Comparison of ENCODE assay signal across 39 cellular contexts in genomic region chr7:3893789-3894153, GRCh38.
"Had no signal": no experiment of that assay in that cellular context is flagged by ENCODE, and none has a peak within 500 bp of the region (broad histone marks: within the 10 kb centered on the region; RNA-seq: fewer than 3 reads in every experiment).

No MANE protein-coding gene starts in this region.

- H3K27me3 Mint-ChIP-seq: activated naive CD4-positive, alpha-beta T cell treated with anti-CD3 and anti-CD28 coated beads, Interleukin-2, amount 10 ng/mL, durations not matched to agents 7 days and 5 days; activated naive CD4-positive, alpha-beta T cell treated with anti-CD3 and anti-CD28 coated beads, Interleukin-2, amount 50 U/mL, for 24 hours; activated naive CD8-positive, alpha-beta T cell; brain had no signal

- H3K27ac ChIP-seq: ascending aorta, cardiac muscle cell, WERI-Rb-1 had no signal

- DNase-seq: activated CD4-positive, alpha-beta memory T cell treated with anti-CD3 and anti-CD28 coated beads, Interleukin-2, amount 10 ng/mL, durations not matched to agents 7 days and 5 days; activated CD4-positive, alpha-beta T cell treated with anti-CD3 and anti-CD28 coated beads for 1 hour; activated CD4-positive, alpha-beta T cell treated with anti-CD3 and anti-CD28 coated beads for 36 hours; activated CD4-positive, alpha-beta T cell treated with anti-CD3 and anti-CD28 coated beads for 48 hours; activated CD4-positive, alpha-beta T cell treated with anti-CD3 and anti-CD28 coated beads, Interleukin-2, amount 10 ng/mL, durations not matched to agents 7 days and 5 days; activated CD4-positive, alpha-beta T cell treated with anti-CD3 and anti-CD28 coated beads, Interleukin-2, amount 50 U/mL, for 48 hours; activated CD4-positive, CD25-positive, alpha-beta regulatory T cell; activated CD8-positive, alpha-beta memory T cell treated with anti-CD3 and anti-CD28 coated beads for 24 hours; activated CD8-positive, alpha-beta memory T cell treated with anti-CD3 and anti-CD28 coated beads, Interleukin-2, amount 10 ng/mL, durations not matched to agents 7 days and 5 days; activated CD8-positive, alpha-beta memory T cell treated with anti-CD3 and anti-CD28 coated beads, Interleukin-2, amount 50 U/mL, for 48 hours; activated CD8-positive, alpha-beta T cell treated with anti-CD3 and anti-CD28 coated beads, Interleukin-2, amount 10 ng/mL, durations not matched to agents 7 days and 5 days; activated effector memory CD4-positive, alpha-beta T cell treated with Interleukin-2 at 50 U/mL for 16 hours; activated gamma-delta T cell; activated naive CD4-positive, alpha-beta T cell treated with anti-CD3 and anti-CD28 coated beads, Interleukin-2, amount 10 ng/mL, durations not matched to agents 7 days and 5 days; activated naive CD4-positive, alpha-beta T cell treated with Interleukin-2 at 50 U/mL for 16 hours; activated naive CD8-positive, alpha-beta T cell treated with anti-CD3 and anti-CD28 coated beads, Interleukin-2, amount 10 ng/mL, durations not matched to agents 7 days and 5 days; activated naive CD8-positive, alpha-beta T cell treated with anti-CD3 and anti-CD28 coated beads, Interleukin-2, amount 50 U/mL, for 24 hours; activated T-cell treated with anti-CD3 and anti-CD28 coated beads, Interleukin-2, amount 50 U/mL, for 24 hours; activated T-cell treated with anti-CD3 and anti-CD28 coated beads, Interleukin-2, amount 50 U/mL, for 48 hours; amygdala; anterior cingulate cortex; caudate nucleus; cerebellar nuclear complex; T-helper 1 cell; T-helper 2 cell; T-helper 9 cell; WERI-Rb-1 had no signal

- FAIRE-seq: bronchial epithelial cell had no signal

- H3K4me3 ChIP-seq: ascending aorta, cardiac muscle cell had no signal

- H3K4me1 Mint-ChIP-seq: activated CD4-positive, alpha-beta memory T cell treated with anti-CD3 and anti-CD28 coated beads, Interleukin-2, amount 10 ng/mL, durations not matched to agents 7 days and 5 days; activated CD4-positive, alpha-beta T cell treated with anti-CD3 and anti-CD28 coated beads for 36 hours; activated CD4-positive, alpha-beta T cell treated with anti-CD3 and anti-CD28 coated beads, Interleukin-2, amount 10 ng/mL, durations not matched to agents 7 days and 5 days; activated CD8-positive, alpha-beta memory T cell treated with anti-CD3 and anti-CD28 coated beads, Interleukin-2, amount 10 ng/mL, durations not matched to agents 7 days and 5 days; activated naive CD4-positive, alpha-beta T cell treated with anti-CD3 and anti-CD28 coated beads, Interleukin-2, amount 10 ng/mL, durations not matched to agents 7 days and 5 days; activated naive CD8-positive, alpha-beta T cell treated with anti-CD3 and anti-CD28 coated beads, Interleukin-2, amount 10 ng/mL, durations not matched to agents 7 days and 5 days; activated naive CD8-positive, alpha-beta T cell treated with anti-CD3 and anti-CD28 coated beads, Interleukin-2, amount 50 U/mL, for 24 hours; central memory CD8-positive, alpha-beta T cell had no signal

- H3K27ac Mint-ChIP-seq: activated CD4-positive, alpha-beta memory T cell treated with anti-CD3 and anti-CD28 coated beads, Interleukin-2, amount 10 ng/mL, durations not matched to agents 7 days and 5 days; activated CD4-positive, alpha-beta T cell treated with anti-CD3 and anti-CD28 coated beads for 36 hours; activated CD4-positive, alpha-beta T cell treated with anti-CD3 and anti-CD28 coated beads, Interleukin-2, amount 10 ng/mL, durations not matched to agents 7 days and 5 days; activated CD8-positive, alpha-beta memory T cell treated with anti-CD3 and anti-CD28 coated beads, Interleukin-2, amount 10 ng/mL, durations not matched to agents 7 days and 5 days; activated CD8-positive, alpha-beta T cell treated with anti-CD3 and anti-CD28 coated beads, Interleukin-2, amount 10 ng/mL, durations not matched to agents 7 days and 5 days; activated naive CD4-positive, alpha-beta T cell treated with anti-CD3 and anti-CD28 coated beads, Interleukin-2, amount 10 ng/mL, durations not matched to agents 7 days and 5 days; activated naive CD4-positive, alpha-beta T cell treated with anti-CD3 and anti-CD28 coated beads, Interleukin-2, amount 50 U/mL, for 24 hours; activated naive CD8-positive, alpha-beta T cell; activated naive CD8-positive, alpha-beta T cell treated with anti-CD3 and anti-CD28 coated beads, Interleukin-2, amount 10 ng/mL, durations not matched to agents 7 days and 5 days; activated naive CD8-positive, alpha-beta T cell treated with anti-CD3 and anti-CD28 coated beads, Interleukin-2, amount 50 U/mL, for 24 hours; activated T-cell treated with anti-CD3 and anti-CD28 coated beads, Interleukin-2, amount 50 U/mL, for 24 hours; activated T-helper 2 cell treated with anti-CD3 and anti-CD28 coated beads, Interferon-gamma antibody, Interleukin-2, Interleukin-4, amounts not matched to agents 10 μg/mL and 5 μg/mL and 100 μg/mL, durations not matched to agents 14 hours and 24 hours and 36 hours; brain; T-helper 1 cell treated with Interleukin-12 subunit alpha and Interleukin-12 subunit beta and Interleukin-4 antibody, amounts not matched to agents 30 μg/mL and 1 μg/mL, for 36 hours; T-helper 2 cell treated with Interferon-gamma antibody and Interleukin-4, amounts not matched to agents 5 μg/mL and 100 μg/mL, for 36 hours; WTC11 had no signal

- H3K27me3 ChIP-seq: ascending aorta, cardiac muscle cell had no signal

- ATAC-seq: activated CD4-positive, alpha-beta T cell treated with anti-CD3 and anti-CD28 coated beads for 36 hours; activated CD4-positive, CD25-positive, alpha-beta regulatory T cell treated with anti-CD3 and anti-CD28 coated beads, Interleukin-2, amount 50 U/mL, for 24 hours; activated CD8-positive, alpha-beta memory T cell treated with anti-CD3 and anti-CD28 coated beads, Interleukin-2, amount 10 ng/mL, durations not matched to agents 7 days and 5 days; activated CD8-positive, alpha-beta T cell treated with anti-CD3 and anti-CD28 coated beads, Interleukin-2, amount 10 ng/mL, durations not matched to agents 7 days and 5 days; activated naive CD8-positive, alpha-beta T cell treated with anti-CD3 and anti-CD28 coated beads, Interleukin-2, amount 50 U/mL, for 24 hours; WTC11 had no signal

- H3K36me3 Mint-ChIP-seq: activated CD8-positive, alpha-beta memory T cell treated with anti-CD3 and anti-CD28 coated beads, Interleukin-2, amount 10 ng/mL, durations not matched to agents 7 days and 5 days; activated naive CD4-positive, alpha-beta T cell treated with anti-CD3 and anti-CD28 coated beads, Interleukin-2, amount 10 ng/mL, durations not matched to agents 7 days and 5 days; activated naive CD4-positive, alpha-beta T cell treated with anti-CD3 and anti-CD28 coated beads, Interleukin-2, amount 50 U/mL, for 24 hours; activated naive CD8-positive, alpha-beta T cell; activated naive CD8-positive, alpha-beta T cell treated with anti-CD3 and anti-CD28 coated beads, Interleukin-2, amount 10 ng/mL, durations not matched to agents 7 days and 5 days; WTC11 had no signal

- H3K9me3 Mint-ChIP-seq: activated CD4-positive, alpha-beta memory T cell treated with anti-CD3 and anti-CD28 coated beads, Interleukin-2, amount 10 ng/mL, durations not matched to agents 7 days and 5 days; activated CD4-positive, alpha-beta T cell treated with anti-CD3 and anti-CD28 coated beads, Interleukin-2, amount 10 ng/mL, durations not matched to agents 7 days and 5 days; activated naive CD4-positive, alpha-beta T cell treated with anti-CD3 and anti-CD28 coated beads, Interleukin-2, amount 10 ng/mL, durations not matched to agents 7 days and 5 days; activated naive CD4-positive, alpha-beta T cell treated with anti-CD3 and anti-CD28 coated beads, Interleukin-2, amount 50 U/mL, for 24 hours; activated naive CD8-positive, alpha-beta T cell treated with anti-CD3 and anti-CD28 coated beads, Interleukin-2, amount 10 ng/mL, durations not matched to agents 7 days and 5 days; activated naive CD8-positive, alpha-beta T cell treated with anti-CD3 and anti-CD28 coated beads, Interleukin-2, amount 50 U/mL, for 24 hours; activated T-cell treated with anti-CD3 and anti-CD28 coated beads, Interleukin-2, amount 50 U/mL, for 24 hours; activated T-helper 2 cell treated with anti-CD3 and anti-CD28 coated beads, Interferon-gamma antibody, Interleukin-2, Interleukin-4, amounts not matched to agents 10 μg/mL and 5 μg/mL and 100 μg/mL, durations not matched to agents 14 hours and 24 hours and 36 hours; central memory CD8-positive, alpha-beta T cell; T-helper 1 cell treated with Interleukin-12 subunit alpha and Interleukin-12 subunit beta and Interleukin-4 antibody, amounts not matched to agents 30 μg/mL and 1 μg/mL, for 36 hours; T-helper 2 cell treated with Interferon-gamma antibody and Interleukin-4, amounts not matched to agents 5 μg/mL and 100 μg/mL, for 36 hours; WTC11 had no signal

- H3K9me3 ChIP-seq: ascending aorta had no signal

- H3K36me3 ChIP-seq: ascending aorta, cardiac muscle cell, WERI-Rb-1 had no signal

- H3K4me3 Mint-ChIP-seq: activated CD4-positive, alpha-beta memory T cell treated with anti-CD3 and anti-CD28 coated beads, Interleukin-2, amount 10 ng/mL, durations not matched to agents 7 days and 5 days; activated CD4-positive, alpha-beta T cell treated with anti-CD3 and anti-CD28 coated beads for 36 hours; activated CD4-positive, alpha-beta T cell treated with anti-CD3 and anti-CD28 coated beads, Interleukin-2, amount 10 ng/mL, durations not matched to agents 7 days and 5 days; activated CD8-positive, alpha-beta memory T cell treated with anti-CD3 and anti-CD28 coated beads, Interleukin-2, amount 10 ng/mL, durations not matched to agents 7 days and 5 days; activated CD8-positive, alpha-beta T cell treated with anti-CD3 and anti-CD28 coated beads, Interleukin-2, amount 10 ng/mL, durations not matched to agents 7 days and 5 days; activated naive CD4-positive, alpha-beta T cell treated with anti-CD3 and anti-CD28 coated beads, Interleukin-2, amount 10 ng/mL, durations not matched to agents 7 days and 5 days; activated naive CD4-positive, alpha-beta T cell treated with anti-CD3 and anti-CD28 coated beads, Interleukin-2, amount 50 U/mL, for 24 hours; activated naive CD8-positive, alpha-beta T cell; activated naive CD8-positive, alpha-beta T cell treated with anti-CD3 and anti-CD28 coated beads, Interleukin-2, amount 10 ng/mL, durations not matched to agents 7 days and 5 days; activated naive CD8-positive, alpha-beta T cell treated with anti-CD3 and anti-CD28 coated beads, Interleukin-2, amount 50 U/mL, for 24 hours; activated T-cell treated with anti-CD3 and anti-CD28 coated beads, Interleukin-2, amount 50 U/mL, for 24 hours; brain; central memory CD8-positive, alpha-beta T cell; T-helper 1 cell treated with Interleukin-12 subunit alpha and Interleukin-12 subunit beta and Interleukin-4 antibody, amounts not matched to agents 30 μg/mL and 1 μg/mL, for 36 hours; T-helper 2 cell treated with Interferon-gamma antibody and Interleukin-4, amounts not matched to agents 5 μg/mL and 100 μg/mL, for 36 hours; WTC11 had no signal
